In the genomic region with DNA sequence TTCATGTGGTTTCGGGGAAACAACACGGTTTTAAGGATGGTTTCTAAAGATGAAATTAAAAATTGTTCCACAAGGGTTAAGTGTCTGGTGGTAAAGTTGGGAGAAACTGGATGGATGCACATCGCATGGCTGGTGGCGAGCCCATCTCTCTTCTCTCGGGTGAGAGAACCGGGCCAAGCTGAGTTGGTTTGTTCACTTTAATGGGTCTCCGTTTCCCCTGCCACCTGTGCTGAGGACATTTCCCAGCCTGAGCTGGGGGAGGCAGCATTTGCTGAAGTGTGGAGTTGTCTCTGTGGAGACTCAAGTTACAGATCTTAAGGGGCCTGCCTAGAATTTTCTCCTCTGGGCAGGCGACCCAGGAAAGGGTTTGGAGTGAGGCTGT, we compare ENCODE assay signal across 1 cellular context.
TF ChIP-seq lines count a peak whose summit lies in the region.

No MANE protein-coding gene starts in this region.

TF ChIP-seq in GM23338, 12 proteins besides CTCF, POLR2A, EP300 and RAD21:
- TF ChIP-seq POLR2AphosphoS5 (IDR thresholded peaks at IDR 0.05; ENCODE audit: low read depth) = no peak
- TF ChIP-seq, protein P1, sequence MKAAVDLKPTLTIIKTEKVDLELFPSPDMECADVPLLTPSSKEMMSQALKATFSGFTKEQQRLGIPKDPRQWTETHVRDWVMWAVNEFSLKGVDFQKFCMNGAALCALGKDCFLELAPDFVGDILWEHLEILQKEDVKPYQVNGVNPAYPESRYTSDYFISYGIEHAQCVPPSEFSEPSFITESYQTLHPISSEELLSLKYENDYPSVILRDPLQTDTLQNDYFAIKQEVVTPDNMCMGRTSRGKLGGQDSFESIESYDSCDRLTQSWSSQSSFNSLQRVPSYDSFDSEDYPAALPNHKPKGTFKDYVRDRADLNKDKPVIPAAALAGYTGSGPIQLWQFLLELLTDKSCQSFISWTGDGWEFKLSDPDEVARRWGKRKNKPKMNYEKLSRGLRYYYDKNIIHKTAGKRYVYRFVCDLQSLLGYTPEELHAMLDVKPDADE (IDR thresholded peaks at IDR 0.05) = no peak
- TF ChIP-seq, protein P2, sequence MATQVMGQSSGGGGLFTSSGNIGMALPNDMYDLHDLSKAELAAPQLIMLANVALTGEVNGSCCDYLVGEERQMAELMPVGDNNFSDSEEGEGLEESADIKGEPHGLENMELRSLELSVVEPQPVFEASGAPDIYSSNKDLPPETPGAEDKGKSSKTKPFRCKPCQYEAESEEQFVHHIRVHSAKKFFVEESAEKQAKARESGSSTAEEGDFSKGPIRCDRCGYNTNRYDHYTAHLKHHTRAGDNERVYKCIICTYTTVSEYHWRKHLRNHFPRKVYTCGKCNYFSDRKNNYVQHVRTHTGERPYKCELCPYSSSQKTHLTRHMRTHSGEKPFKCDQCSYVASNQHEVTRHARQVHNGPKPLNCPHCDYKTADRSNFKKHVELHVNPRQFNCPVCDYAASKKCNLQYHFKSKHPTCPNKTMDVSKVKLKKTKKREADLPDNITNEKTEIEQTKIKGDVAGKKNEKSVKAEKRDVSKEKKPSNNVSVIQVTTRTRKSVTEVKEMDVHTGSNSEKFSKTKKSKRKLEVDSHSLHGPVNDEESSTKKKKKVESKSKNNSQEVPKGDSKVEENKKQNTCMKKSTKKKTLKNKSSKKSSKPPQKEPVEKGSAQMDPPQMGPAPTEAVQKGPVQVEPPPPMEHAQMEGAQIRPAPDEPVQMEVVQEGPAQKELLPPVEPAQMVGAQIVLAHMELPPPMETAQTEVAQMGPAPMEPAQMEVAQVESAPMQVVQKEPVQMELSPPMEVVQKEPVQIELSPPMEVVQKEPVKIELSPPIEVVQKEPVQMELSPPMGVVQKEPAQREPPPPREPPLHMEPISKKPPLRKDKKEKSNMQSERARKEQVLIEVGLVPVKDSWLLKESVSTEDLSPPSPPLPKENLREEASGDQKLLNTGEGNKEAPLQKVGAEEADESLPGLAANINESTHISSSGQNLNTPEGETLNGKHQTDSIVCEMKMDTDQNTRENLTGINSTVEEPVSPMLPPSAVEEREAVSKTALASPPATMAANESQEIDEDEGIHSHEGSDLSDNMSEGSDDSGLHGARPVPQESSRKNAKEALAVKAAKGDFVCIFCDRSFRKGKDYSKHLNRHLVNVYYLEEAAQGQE (IDR thresholded peaks at IDR 0.05; ENCODE audit: unreplicated experiment) = no peak
- TF ChIP-seq STAT1 (IDR thresholded peaks at IDR 0.05; ENCODE audit: unreplicated experiment) = no peak
- TF ChIP-seq ZNF462 (CRISPR knock-in tag; IDR thresholded peaks at IDR 0.05) = no peak
- TF ChIP-seq EZH2phosphoT487 (IDR thresholded peaks at IDR 0.05; ENCODE audit: unreplicated experiment) = no peak
- TF ChIP-seq CREB1 (CRISPR knock-in tag; IDR thresholded peaks at IDR 0.05; ENCODE audit: low read depth) = no peak
- no peak for TF ChIP-seq EZH2 (IDR thresholded peaks at IDR 0.05; ENCODE audit: low read depth, unreplicated experiment)
- TF ChIP-seq ZNF331 (CRISPR knock-in tag; IDR thresholded peaks at IDR 0.05; ENCODE audit: low read depth) = no peak
- no peak for TF ChIP-seq JUNB (IDR thresholded peaks at IDR 0.05; ENCODE audit: unreplicated experiment)
- TF ChIP-seq ZNF114 (CRISPR knock-in tag; IDR thresholded peaks at IDR 0.05) = no peak
- TF ChIP-seq NANOG (IDR thresholded peaks at IDR 0.05; ENCODE audit: borderline replicate concordance) = no peak
